In the genomic region with DNA sequence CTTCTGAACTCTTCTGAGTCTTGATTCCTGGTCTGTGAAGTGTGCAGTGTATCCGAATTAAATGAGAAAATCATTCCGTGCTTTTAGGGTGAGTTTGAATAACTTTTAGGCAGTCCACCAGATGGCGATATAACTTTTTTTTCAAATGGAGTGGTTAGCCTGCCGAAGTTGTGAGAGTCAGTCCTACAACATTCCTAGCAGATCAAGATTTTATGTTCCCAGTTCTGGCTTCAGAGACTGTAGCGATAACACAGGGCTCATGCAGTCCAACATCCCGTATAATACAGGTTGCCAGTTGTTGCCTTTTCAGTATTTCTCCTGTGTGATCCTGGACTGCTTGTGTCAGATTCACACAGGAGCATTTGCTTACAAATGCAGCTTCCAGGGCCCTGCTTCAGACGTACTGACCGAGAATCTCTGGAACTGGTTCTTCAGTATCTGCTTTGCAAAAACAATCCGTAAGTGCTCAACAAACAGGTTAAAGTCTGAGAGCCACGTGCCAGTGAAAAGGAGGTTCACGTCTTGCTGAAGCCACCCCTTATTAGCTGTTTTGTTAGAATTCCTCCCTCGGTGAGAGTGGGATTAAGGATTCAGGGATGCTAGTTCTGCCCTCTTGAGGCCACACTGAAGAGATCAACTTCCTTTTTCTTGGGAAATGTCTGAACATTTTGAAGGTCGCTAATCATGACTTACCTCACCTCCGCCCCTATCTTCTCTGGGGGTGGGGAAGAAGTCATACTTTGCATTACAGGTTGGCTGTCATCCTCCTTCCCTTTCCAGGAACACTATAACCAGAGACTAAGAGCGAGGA, we compare ENCODE assay signal across 8 cellular contexts. TPM values are rescaled to one million over a fixed set of nuclear protein-coding genes. Genes with fewer than 3 reads are reported as not detected.
DNase-seq lines count a peak whose midpoint lies in the region; ATAC-seq and FAIRE-seq lines count a peak whose summit lies in the region.

No MANE protein-coding gene starts in this region.

- peaks cover 5% of the 10 kb centered on the region; the same call in 1 of the 2 replicates for H3K27me3 ChIP-seq in HUES6 (ENCODE audit: control insufficient read depth, insufficient read depth, low read length)
- no peaks in the 10 kb centered on the region for H3K27me3 ChIP-seq in mucosa of stomach (ENCODE audit: control insufficient read depth, insufficient read depth, low read length)

- H3K4me3 ChIP-seq in HUES6 (ENCODE audit: low read depth, low read length) (peak overlapping the region; percentile 68), SK-N-MC (peak overlapping the region; percentile 73), mucosa of stomach (ENCODE audit: low read length) (peak overlapping the region; percentile 5)

- DNase-seq in GF-D8 (lab: John Stamatoyannopoulos, UW) (peak; percentile 11), SK-N-MC (ENCODE audit: low read depth, low spot score) (peak; percentile 67)

- H3K9ac ChIP-seq in HUES6 (ENCODE audit: low read length): peak overlapping the region; percentile 49
- peak overlapping the region; percentile 18 for H3K9ac ChIP-seq in SK-N-MC (ENCODE audit: insufficient read length)
- H3K9ac ChIP-seq in mucosa of stomach (ENCODE audit: low read length): no peak overlapping the region

- peak; percentile 95 for FAIRE-seq in A204.1 (lab: Jason Lieb, UNC)

- H3K9me3 ChIP-seq in HUES6 (ENCODE audit: control insufficient read depth, insufficient read depth, low read depth, low read length) (0 out of 2 replicates have a peak, but pooled peaks cover 4% of the 10 kb centered on the region), SK-N-MC (ENCODE audit: low read depth, low read length) (no peaks in the 10 kb centered on the region), mucosa of stomach (ENCODE audit: control insufficient read depth, low read length) (no peaks in the 10 kb centered on the region)

- no peaks in the 10 kb centered on the region for H3K36me3 ChIP-seq in HUES6 (ENCODE audit: control insufficient read depth, insufficient read depth, low read length)
- H3K36me3 ChIP-seq in SK-N-MC (ENCODE audit: insufficient read depth, low read length): no peaks in the 10 kb centered on the region
- H3K36me3 ChIP-seq in mucosa of stomach (ENCODE audit: control insufficient read depth, insufficient read depth, low read length): no peaks in the 10 kb centered on the region

- ATAC-seq in esophagus mucosa: peak; percentile 76
- no peak for ATAC-seq in HG02588 (IDR thresholded peaks at IDR 0.05; ENCODE audit: unreplicated experiment)
- no peak for ATAC-seq in HG03175 (IDR thresholded peaks at IDR 0.05; ENCODE audit: unreplicated experiment)

- H3K27ac ChIP-seq in HUES6 (ENCODE audit: low read depth, low read length): no peak overlapping the region
- no peak overlapping the region for H3K27ac ChIP-seq in SK-N-MC

- H3K4me1 ChIP-seq in HUES6 (ENCODE audit: control insufficient read depth, insufficient read depth, low read length): no peaks in the 10 kb centered on the region
- no peaks in the 10 kb centered on the region for H3K4me1 ChIP-seq in mucosa of stomach (ENCODE audit: control insufficient read depth, insufficient read depth, low read length)

RNA-seq across cellular contexts. Expression of gene SMIM3, which starts 22.8 kb away (rescaled TPM):
- total RNA-seq in esophagus mucosa: 17.0 TPM

RNA-seq across cellular contexts. Expression of gene DCTN4, which starts 42.5 kb away (rescaled TPM):
- 49.4 TPM for total RNA-seq in esophagus mucosa

RNA-seq across cellular contexts. Expression of gene IRGM, which starts 45.0 kb away (rescaled TPM):
- total RNA-seq in esophagus mucosa: not detected

Comparison
In these comparisons a context has a peak if more than half of its experiments do, and no peak if none do; other contexts are left out.
1. H3K4me3 ChIP-seq: peak in every context shown above with its lines; median percentile 73 in SK-N-MC; 68 in HUES6; 5 in mucosa of stomach.